ENCODE assay signal across 1 cellular context in genomic region chr10:112261281-112261822, GRCh38.
A peak's percentile ranks its signal among the peaks of the same experiment; 100 is the strongest.
TF ChIP-seq lines count a peak whose summit lies in the region.

No MANE protein-coding gene starts in this region.

TF ChIP-seq in HepG2, 621 proteins besides CTCF, POLR2A, EP300 and RAD21 (continued from another document and continues in another):
- TF ChIP-seq SATB2 (CRISPR knock-in tag; IDR thresholded peaks at IDR 0.05) (peak; percentile 96), SUZ12 (IDR thresholded peaks at IDR 0.05; ENCODE audit: low read depth, low read length) (no peak), DPF2 (CRISPR knock-in tag; IDR thresholded peaks at IDR 0.05; ENCODE audit: borderline replicate concordance, low read depth) (peak; percentile 95), ZFP62 (CRISPR knock-in tag; IDR thresholded peaks at IDR 0.05) (no peak), SPEN (CRISPR knock-in tag; IDR thresholded peaks at IDR 0.05; ENCODE audit: low read depth) (peak; percentile 71; the same call in 1 of the 2 replicates), SIX4 (CRISPR knock-in tag; IDR thresholded peaks at IDR 0.05) (peak; percentile 91; the same call in 1 of the 2 replicates), SMARCE1 (IDR thresholded peaks at IDR 0.05; ENCODE audit: borderline replicate concordance) (no peak), ZNF660 (CRISPR knock-in tag; IDR thresholded peaks at IDR 0.05; ENCODE audit: borderline replicate concordance, low read depth) (no peak), SP140L (CRISPR knock-in tag; IDR thresholded peaks at IDR 0.05; ENCODE audit: borderline replicate concordance) (peak; percentile 96; the same call in 1 of the 2 replicates), ZNF672 (CRISPR knock-in tag; IDR thresholded peaks at IDR 0.05) (no peak), RFX1 (IDR thresholded peaks at IDR 0.05) (no peak), FOXP1 (IDR thresholded peaks at IDR 0.05) (peak; percentile 84), FOXP1 (CRISPR knock-in tag; IDR thresholded peaks at IDR 0.05) (peak; percentile 97), SETDB1 (CRISPR knock-in tag; IDR thresholded peaks at IDR 0.05; ENCODE audit: borderline replicate concordance) (no peak), NFE2 (CRISPR knock-in tag; IDR thresholded peaks at IDR 0.05) (peak; percentile 99), ZNF292 (CRISPR knock-in tag; IDR thresholded peaks at IDR 0.05; ENCODE audit: borderline replicate concordance, low read depth) (peak; percentile 95), ZNF382 (CRISPR knock-in tag; IDR thresholded peaks at IDR 0.05; ENCODE audit: borderline replicate concordance) (no peak), AKNA (CRISPR knock-in tag; IDR thresholded peaks at IDR 0.05; ENCODE audit: borderline replicate concordance) (no peak; the same call in 1 of the 2 replicates), TEAD3 (CRISPR knock-in tag; optimal IDR thresholded peaks at IDR 0.05; ENCODE audit: borderline replicate concordance) (peak; percentile 97), ZBTB34 (CRISPR knock-in tag; IDR thresholded peaks at IDR 0.05) (peak; percentile 74; the same call in 1 of the 2 replicates), ZNF670 (CRISPR knock-in tag; IDR thresholded peaks at IDR 0.05; ENCODE audit: borderline replicate concordance) (peak; percentile 90), ZNF777 (CRISPR knock-in tag; IDR thresholded peaks at IDR 0.05) (0 out of 2 replicates have a peak, but pooled peaks have one; percentile 28), NR2C2 (CRISPR knock-in tag; IDR thresholded peaks at IDR 0.05; ENCODE audit: borderline replicate concordance) (peak; percentile 94), STAT5B (CRISPR knock-in tag; IDR thresholded peaks at IDR 0.05) (peak; percentile 71; the same call in 1 of the 2 replicates), ZNF83 (CRISPR knock-in tag; IDR thresholded peaks at IDR 0.05; ENCODE audit: borderline replicate concordance) (no peak), ZNF296 (CRISPR knock-in tag; conservative IDR thresholded peaks at IDR 0.05) (no peak), ZNF781 (CRISPR knock-in tag; IDR thresholded peaks at IDR 0.05; ENCODE audit: borderline replicate concordance, not compliant biosample characterization) (peak; percentile 63), JUND (CRISPR knock-in tag; IDR thresholded peaks at IDR 0.05) (peak; percentile 87; the same call in 1 of the 2 replicates), POLR2G (IDR thresholded peaks at IDR 0.05; ENCODE audit: low read depth, low read length) (peak; percentile 58), ZNF619 (CRISPR knock-in tag; IDR thresholded peaks at IDR 0.05) (no peak), GTF3A (CRISPR knock-in tag; conservative IDR thresholded peaks at IDR 0.05) (0 out of 2 replicates have a peak, but pooled peaks have one; percentile 33), ZBTB4 (CRISPR knock-in tag; IDR thresholded peaks at IDR 0.05; ENCODE audit: borderline replicate concordance) (0 out of 2 replicates have a peak, but pooled peaks have one; percentile 76), EHMT2 (IDR thresholded peaks at IDR 0.05; ENCODE audit: borderline replicate concordance, low read depth, low read length) (no peak), CBX5 (CRISPR knock-in tag; IDR thresholded peaks at IDR 0.05; ENCODE audit: borderline replicate concordance) (peak; percentile 96), TSC22D2 (CRISPR knock-in tag; IDR thresholded peaks at IDR 0.05; ENCODE audit: borderline replicate concordance) (peak; percentile 91; the same call in 1 of the 2 replicates), FOXA3 (CRISPR knock-in tag; IDR thresholded peaks at IDR 0.05) (peak; percentile 98), PRDM10 (CRISPR knock-in tag; IDR thresholded peaks at IDR 0.05; ENCODE audit: low read depth) (peak; percentile 75), ZNF10 (CRISPR knock-in tag; IDR thresholded peaks at IDR 0.05; ENCODE audit: borderline replicate concordance, low read depth) (no peak), RXRA (CRISPR knock-in tag; IDR thresholded peaks at IDR 0.05) (peak; percentile 97; the same call in 1 of the 2 replicates), SSRP1 (CRISPR knock-in tag; IDR thresholded peaks at IDR 0.05) (no peak)
- TF ChIP-seq, protein P1, sequence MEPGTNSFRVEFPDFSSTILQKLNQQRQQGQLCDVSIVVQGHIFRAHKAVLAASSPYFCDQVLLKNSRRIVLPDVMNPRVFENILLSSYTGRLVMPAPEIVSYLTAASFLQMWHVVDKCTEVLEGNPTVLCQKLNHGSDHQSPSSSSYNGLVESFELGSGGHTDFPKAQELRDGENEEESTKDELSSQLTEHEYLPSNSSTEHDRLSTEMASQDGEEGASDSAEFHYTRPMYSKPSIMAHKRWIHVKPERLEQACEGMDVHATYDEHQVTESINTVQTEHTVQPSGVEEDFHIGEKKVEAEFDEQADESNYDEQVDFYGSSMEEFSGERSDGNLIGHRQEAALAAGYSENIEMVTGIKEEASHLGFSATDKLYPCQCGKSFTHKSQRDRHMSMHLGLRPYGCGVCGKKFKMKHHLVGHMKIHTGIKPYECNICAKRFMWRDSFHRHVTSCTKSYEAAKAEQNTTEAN (CRISPR knock-in tag; conservative IDR thresholded peaks at IDR 0.05): peak; percentile 91
- TF ChIP-seq, protein P2, sequence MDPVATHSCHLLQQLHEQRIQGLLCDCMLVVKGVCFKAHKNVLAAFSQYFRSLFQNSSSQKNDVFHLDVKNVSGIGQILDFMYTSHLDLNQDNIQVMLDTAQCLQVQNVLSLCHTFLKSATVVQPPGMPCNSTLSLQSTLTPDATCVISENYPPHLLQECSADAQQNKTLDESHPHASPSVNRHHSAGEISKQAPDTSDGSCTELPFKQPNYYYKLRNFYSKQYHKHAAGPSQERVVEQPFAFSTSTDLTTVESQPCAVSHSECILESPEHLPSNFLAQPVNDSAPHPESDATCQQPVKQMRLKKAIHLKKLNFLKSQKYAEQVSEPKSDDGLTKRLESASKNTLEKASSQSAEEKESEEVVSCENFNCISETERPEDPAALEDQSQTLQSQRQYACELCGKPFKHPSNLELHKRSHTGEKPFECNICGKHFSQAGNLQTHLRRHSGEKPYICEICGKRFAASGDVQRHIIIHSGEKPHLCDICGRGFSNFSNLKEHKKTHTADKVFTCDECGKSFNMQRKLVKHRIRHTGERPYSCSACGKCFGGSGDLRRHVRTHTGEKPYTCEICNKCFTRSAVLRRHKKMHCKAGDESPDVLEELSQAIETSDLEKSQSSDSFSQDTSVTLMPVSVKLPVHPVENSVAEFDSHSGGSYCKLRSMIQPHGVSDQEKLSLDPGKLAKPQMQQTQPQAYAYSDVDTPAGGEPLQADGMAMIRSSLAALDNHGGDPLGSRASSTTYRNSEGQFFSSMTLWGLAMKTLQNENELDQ (CRISPR knock-in tag; IDR thresholded peaks at IDR 0.05; ENCODE audit: borderline replicate concordance): peak; percentile 44; the same call in 1 of the 2 replicates
- TF ChIP-seq, protein P3, sequence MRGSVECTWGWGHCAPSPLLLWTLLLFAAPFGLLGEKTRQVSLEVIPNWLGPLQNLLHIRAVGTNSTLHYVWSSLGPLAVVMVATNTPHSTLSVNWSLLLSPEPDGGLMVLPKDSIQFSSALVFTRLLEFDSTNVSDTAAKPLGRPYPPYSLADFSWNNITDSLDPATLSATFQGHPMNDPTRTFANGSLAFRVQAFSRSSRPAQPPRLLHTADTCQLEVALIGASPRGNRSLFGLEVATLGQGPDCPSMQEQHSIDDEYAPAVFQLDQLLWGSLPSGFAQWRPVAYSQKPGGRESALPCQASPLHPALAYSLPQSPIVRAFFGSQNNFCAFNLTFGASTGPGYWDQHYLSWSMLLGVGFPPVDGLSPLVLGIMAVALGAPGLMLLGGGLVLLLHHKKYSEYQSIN (CRISPR knock-in tag; IDR thresholded peaks at IDR 0.05; ENCODE audit: borderline replicate concordance): no peak
- TF ChIP-seq, protein P4, sequence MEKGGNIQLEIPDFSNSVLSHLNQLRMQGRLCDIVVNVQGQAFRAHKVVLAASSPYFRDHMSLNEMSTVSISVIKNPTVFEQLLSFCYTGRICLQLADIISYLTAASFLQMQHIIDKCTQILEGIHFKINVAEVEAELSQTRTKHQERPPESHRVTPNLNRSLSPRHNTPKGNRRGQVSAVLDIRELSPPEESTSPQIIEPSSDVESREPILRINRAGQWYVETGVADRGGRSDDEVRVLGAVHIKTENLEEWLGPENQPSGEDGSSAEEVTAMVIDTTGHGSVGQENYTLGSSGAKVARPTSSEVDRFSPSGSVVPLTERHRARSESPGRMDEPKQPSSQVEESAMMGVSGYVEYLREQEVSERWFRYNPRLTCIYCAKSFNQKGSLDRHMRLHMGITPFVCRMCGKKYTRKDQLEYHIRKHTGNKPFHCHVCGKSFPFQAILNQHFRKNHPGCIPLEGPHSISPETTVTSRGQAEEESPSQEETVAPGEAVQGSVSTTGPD (CRISPR knock-in tag; IDR thresholded peaks at IDR 0.05): no peak
